ENCODE assay signal across 11 cellular contexts in genomic region chr5:80069918-80070318, GRCh38. TPM values are rescaled to one million over a fixed set of nuclear protein-coding genes. Genes with fewer than 3 reads are reported as not detected.
DNase-seq lines count a peak whose midpoint lies in the region; ATAC-seq and TF ChIP-seq lines count a peak whose summit lies in the region.
"Had no signal": no experiment of that assay in that cellular context is flagged by ENCODE, and none has a peak within 500 bp of the region (broad histone marks: within the 10 kb centered on the region; RNA-seq: fewer than 3 reads in every experiment).

No MANE protein-coding gene starts in this region.

- H3K27me3 ChIP-seq in DND-41 (ENCODE audit: insufficient read depth, low read length, poor library complexity) = no peaks in the 10 kb centered on the region

- no peak overlapping the region for H3K4me2 ChIP-seq in DND-41 (ENCODE audit: insufficient read depth, low read length)

- H3K36me3 Mint-ChIP-seq in brain = peaks cover 21% of the 10 kb centered on the region
- peaks cover 7% of the 10 kb centered on the region for H3K36me3 Mint-ChIP-seq in nephron (ENCODE audit: low read depth)
- H3K36me3 Mint-ChIP-seq: IgD-negative memory B cell had no signal

- peaks cover 29% of the 10 kb centered on the region for H3K4me1 Mint-ChIP-seq in brain
- peaks cover 16% of the 10 kb centered on the region for H3K4me1 Mint-ChIP-seq in nephron

- no peak overlapping the region for H2AFZ ChIP-seq in DND-41 (ENCODE audit: low read depth, low read length)

- no peaks in the 10 kb centered on the region for H3K9me3 ChIP-seq in DND-41 (ENCODE audit: insufficient read depth, low read length, severe bottlenecking)

- H3K9ac ChIP-seq in DND-41 (ENCODE audit: low read depth, low read length) = no peak overlapping the region

- peak overlapping the region; percentile 32 to 96 (median 94) for H3K27ac Mint-ChIP-seq in brain
- H3K27ac Mint-ChIP-seq in nephron = peak overlapping the region; percentile 70 to 84 (median 75)

- no peaks in the 10 kb centered on the region for H3K4me1 ChIP-seq in DND-41 (ENCODE audit: insufficient read depth, low read length)

- peaks cover 6% of the 10 kb centered on the region for H3K27me3 Mint-ChIP-seq in brain
- H3K27me3 Mint-ChIP-seq in nephron (ENCODE audit: low read depth) = peaks cover 7% of the 10 kb centered on the region
- H3K27me3 Mint-ChIP-seq: IgD-negative memory B cell had no signal

- DNase-seq in DND-41 (no peak), NCI-H345 treated with DMSO at 0.1 percent for 48 hours (lab: John Stamatoyannopoulos, UW; ENCODE audit: unreplicated experiment) (no peak), COR-L47 (lab: John Stamatoyannopoulos, UW) (no peak), HuH-7 (ENCODE audit: low spot score) (no peak), foreskin melanocyte (no peak)
- DNase-seq: activated gamma-delta T cell treated with Interleukin-2 at 50 U/mL for 16 hours, NCI-H526 treated with DMSO at 0.1 percent for 48 hours had no signal

- H3K79me2 ChIP-seq in DND-41 (ENCODE audit: insufficient read depth, low read length) = no peaks in the 10 kb centered on the region

- no peak overlapping the region for H3K27ac ChIP-seq in DND-41 (ENCODE audit: low read length)

- H3K9me3 Mint-ChIP-seq in brain (no peaks in the 10 kb centered on the region), nephron (no peaks in the 10 kb centered on the region)

- H3K4me3 Mint-ChIP-seq in brain = peak overlapping the region in 4 of 5 experiments; percentile 11 to 68 (median 30)
- no peak overlapping the region for H3K4me3 Mint-ChIP-seq in nephron

- peak; percentile 52; the same call in 2 of the 3 replicates for ATAC-seq in DND-41 (ENCODE audit: insufficient read depth, low read depth)
- peak; percentile 25 for ATAC-seq in HG03175 (IDR thresholded peaks at IDR 0.05; ENCODE audit: unreplicated experiment)

- no peaks in the 10 kb centered on the region for H4K20me1 ChIP-seq in DND-41 (ENCODE audit: insufficient read depth, low read length)

- H3K4me3 ChIP-seq in DND-41 (ENCODE audit: low read depth in 1 of 2, low read length in 2 of 2) = no peak overlapping the region

- no peaks in the 10 kb centered on the region for H3K36me3 ChIP-seq in DND-41 (ENCODE audit: insufficient read depth, low read length)

- TF ChIP-seq CTCF in DND-41 (IDR thresholded peaks at IDR 0.05; ENCODE audit: borderline replicate concordance, extremely low read depth, low read length, poor library complexity, severe bottlenecking) (no peak), brain (conservative IDR thresholded peaks at IDR 0.05) (no peak), nephron (IDR thresholded peaks at IDR 0.05; ENCODE audit: unreplicated experiment in 3 of 3) (no peak)

RNA-seq across cellular contexts. Expression of gene THBS4, which starts 34.8 kb away (rescaled TPM):
- polyA plus RNA-seq in brain (ENCODE audit: insufficient read depth, low read depth, low replicate concordance) = 16.0 TPM

Comparison
In these comparisons a context has a peak if more than half of its experiments do, and no peak if none do; other contexts are left out.
1. H3K4me3 Mint-ChIP-seq: peak in brain (4 of 5); none in nephron (0 of 3).